Comparison of ENCODE assay signal across 28 cellular contexts in genomic region chr3:148020880-148021279, GRCh38.
"Had no signal": no experiment of that assay in that cellular context is flagged by ENCODE, and none has a peak within 500 bp of the region (broad histone marks: within the 10 kb centered on the region; RNA-seq: fewer than 3 reads in every experiment).

No MANE protein-coding gene starts in this region.

- H3K4me3 ChIP-seq: left lung, lower lobe of right lung, neural progenitor cell, right atrium auricular region, skin epidermis, stomach, testis, thyroid gland, transverse colon, upper lobe of left lung had no signal

- H3K4me1 ChIP-seq: left lung, lower lobe of right lung, neural progenitor cell, parathyroid adenoma, right atrium auricular region, stomach, testis, thyroid gland, transverse colon, upper lobe of left lung had no signal

- H3K27me3 ChIP-seq: left lung, neural progenitor cell, neutrophil, right atrium auricular region, stomach, testis, thyroid gland, transverse colon, upper lobe of left lung had no signal

- DNase-seq: hypothalamus; immature natural killer cell; left colon; mammary epithelial cell; mesenchymal stem cell; naive B cell; natural killer cell; nephron progenitor cell; occipital lobe; stimulated activated CD4-positive, alpha-beta T cell treated with anti-CD3 and anti-CD28 coated beads, Interleukin-12 subunit alpha, Interleukin-12 subunit beta, amount 100 ng/mL, for 4 hours; stimulated activated CD4-positive, alpha-beta T cell treated with anti-CD3 and anti-CD28 coated beads, Interleukin-15, amount 100 ng/mL, for 24 hours; stimulated activated CD4-positive, alpha-beta T cell treated with anti-CD3 and anti-CD28 coated beads, Interleukin-2, amount 100 ng/mL, for 24 hours; stimulated activated CD4-positive, alpha-beta T cell treated with anti-CD3 and anti-CD28 coated beads, Interleukin-4, amount 100 ng/mL, for 1 hour; stimulated activated naive B cell treated with anti-CD40 and anti-IgM and Interleukin-4, amounts not matched to agents 10 μg/mL and 1 μg/mL and 100 μg/mL, for 72 hours; stimulated activated naive CD8-positive, alpha-beta T cell treated with anti-CD3 and anti-CD28 coated beads, Interleukin-15, Interleukin-2, amounts not matched to agents 100 U/mL and 50 U/mL, for 24 hours; stomach; testis; thyroid gland; transverse colon; upper lobe of left lung had no signal

- H3K27ac ChIP-seq: left lung, lower lobe of right lung, neural progenitor cell, neutrophil, parathyroid adenoma, right atrium auricular region, skin epidermis, stomach, testis, thyroid gland, transverse colon, upper lobe of left lung had no signal

- ATAC-seq: left colon; left lung; lower lobe of right lung; natural killer cell; sciatic nerve; stimulated activated naive B cell treated with anti-CD40 and anti-IgM and Interleukin-4, amounts not matched to agents 10 μg/mL and 1 μg/mL and 100 μg/mL, for 72 hours; stimulated activated naive CD8-positive, alpha-beta T cell treated with anti-CD3 and anti-CD28 coated beads, Interleukin-15, Interleukin-2, amounts not matched to agents 100 U/mL and 50 U/mL, for 24 hours had no signal

- H3K9me3 ChIP-seq: lower lobe of right lung, neutrophil, testis, thyroid gland had no signal

- H3K36me3 ChIP-seq: left lung, lower lobe of right lung, neural progenitor cell, neutrophil, right atrium auricular region, stomach, thyroid gland, transverse colon, upper lobe of left lung had no signal
